In the genomic region with DNA sequence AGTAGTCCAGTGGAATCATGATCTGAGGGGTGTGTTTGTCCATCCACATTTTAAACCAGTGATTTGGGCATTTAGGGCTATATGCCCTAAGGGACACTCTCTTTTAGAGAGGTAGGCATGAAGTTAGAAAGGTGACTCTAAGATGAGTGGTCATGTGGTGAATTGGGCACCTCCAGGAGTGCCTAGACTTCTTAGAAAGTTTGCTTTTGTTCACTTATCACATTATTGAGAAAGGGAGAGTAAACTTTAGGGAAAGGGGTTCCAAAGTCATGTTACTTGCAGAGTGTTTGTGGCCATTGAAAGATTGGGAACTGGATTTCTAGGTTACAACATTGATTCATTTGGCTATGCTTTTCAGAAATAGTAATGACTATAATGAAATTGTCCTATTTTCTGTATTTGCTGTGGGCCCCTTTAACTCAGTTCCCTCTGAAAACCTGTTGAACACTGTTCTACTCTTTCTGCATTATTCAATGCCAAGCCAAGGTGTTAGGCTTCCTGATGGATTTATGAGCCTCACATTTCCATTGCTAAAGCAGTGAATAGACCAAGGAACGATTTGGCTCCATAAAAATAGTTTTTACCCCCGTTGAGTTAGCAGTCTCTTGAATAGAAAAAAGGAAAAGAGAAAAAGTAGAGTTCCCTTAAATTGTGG, we compare ENCODE assay signal across 15 cellular contexts.
DNase-seq lines count a peak whose midpoint lies in the region; ATAC-seq, FAIRE-seq and TF ChIP-seq lines count a peak whose summit lies in the region.
"Had no signal": no experiment of that assay in that cellular context is flagged by ENCODE, and none has a peak within 500 bp of the region (broad histone marks: within the 10 kb centered on the region; RNA-seq: fewer than 3 reads in every experiment).

No MANE protein-coding gene starts in this region.

- peaks cover 48 to 52% of the 10 kb centered on the region in 2 experiments for H3K4me1 Mint-ChIP-seq in H9

- no peak overlapping the region for H2AK5ac ChIP-seq in H9 (ENCODE audit: insufficient read length, low read length)
- H2AK5ac ChIP-seq in mesenchymal stem cell (ENCODE audit: low read length, severe bottlenecking): no peak overlapping the region

- H3K27ac ChIP-seq in H9 (ENCODE audit: insufficient read length, low read depth, low read length) (no peak overlapping the region), OCI-LY3 (ENCODE audit: low read length) (no peak overlapping the region), kidney (ENCODE audit: low read depth in 2 of 2, low read length in 2 of 2) (peak overlapping the region; percentile 55 to 61), parathyroid adenoma (peak overlapping the region; percentile 5), mesenchymal stem cell (ENCODE audit: low read length, poor library complexity, severe bottlenecking) (no peak overlapping the region)
- H3K27ac ChIP-seq: C4-2B had no signal

- ATAC-seq in GM18498 (IDR thresholded peaks at IDR 0.05; ENCODE audit: unreplicated experiment): no peak
- ATAC-seq: HCT116 had no signal

- no peak overlapping the region for H2BK20ac ChIP-seq in H9 (ENCODE audit: low read depth, low read length, poor library complexity, severe bottlenecking)

- H3K36me3 Mint-ChIP-seq in H9 (ENCODE audit: insufficient read depth in 1 of 3, low read depth in 3 of 3): peaks cover 0 to 3% (median 2%) of the 10 kb centered on the region in 3 experiments; a peak in 2 of 7 replicates

- no peak overlapping the region for H3K56ac ChIP-seq in H9 (ENCODE audit: insufficient read length, low read depth, low read length)

- H3K4me1 ChIP-seq in H9 (ENCODE audit: insufficient read depth, low read length) (peaks cover 9% of the 10 kb centered on the region; the same call in 1 of the 2 replicates), OCI-LY3 (ENCODE audit: low read length) (peaks cover 62% of the 10 kb centered on the region), kidney (ENCODE audit: control insufficient read depth in 1 of 2, insufficient read depth in 1 of 2, low read depth in 1 of 2, low read length in 2 of 2) (peaks cover 18 to 30% of the 10 kb centered on the region in 2 donors), parathyroid adenoma (peaks cover 26% of the 10 kb centered on the region), mesenchymal stem cell (ENCODE audit: control insufficient read depth, insufficient read depth, low read depth, low read length) (peaks cover 4% of the 10 kb centered on the region)

- H2BK12ac ChIP-seq in H9 (ENCODE audit: insufficient read length, low read depth, low read length) (no peak overlapping the region), mesenchymal stem cell (ENCODE audit: low read length in 2 of 2) (no peak overlapping the region)

- no peak overlapping the region for H3T11ph ChIP-seq in H9 (ENCODE audit: low read length)

- no peaks in the 10 kb centered on the region for H3K27me3 Mint-ChIP-seq in H9 (ENCODE audit: low read depth)

- H2BK15ac ChIP-seq in H9 (ENCODE audit: low read depth, low read length) (no peak overlapping the region), mesenchymal stem cell (ENCODE audit: low read depth, poor library complexity, severe bottlenecking) (no peak overlapping the region)

- no peaks in the 10 kb centered on the region for H3K9me3 Mint-ChIP-seq in H9

- no peak overlapping the region for H2BK5ac ChIP-seq in H9 (ENCODE audit: insufficient read length, low read length)
- no peak overlapping the region for H2BK5ac ChIP-seq in mesenchymal stem cell (ENCODE audit: low read depth, low read length, poor library complexity, severe bottlenecking)

- H3K9ac ChIP-seq in H9 (ENCODE audit: extremely low read depth, insufficient read length, low read length): no peak overlapping the region
- H3K9ac ChIP-seq in OCI-LY3 (ENCODE audit: low read length): no peak overlapping the region
- no peak overlapping the region for H3K9ac ChIP-seq in kidney (ENCODE audit: low read length in 2 of 2)
- H3K9ac ChIP-seq in parathyroid adenoma: no peak overlapping the region
- H3K9ac ChIP-seq in mesenchymal stem cell (ENCODE audit: low read length): no peak overlapping the region

- H3K79me2 ChIP-seq in H9 (ENCODE audit: insufficient read depth, low read length) (peaks cover 29% of the 10 kb centered on the region; the same call in 1 of the 2 replicates), OCI-LY3 (ENCODE audit: low read length) (peaks cover 26% of the 10 kb centered on the region), parathyroid adenoma (peaks cover 26% of the 10 kb centered on the region)

- H3K4me3 ChIP-seq in OCI-LY3 (ENCODE audit: low read length): no peak overlapping the region
- peak overlapping the region in 1 of 2 donors; percentile 3 for H3K4me3 ChIP-seq in kidney (ENCODE audit: low read length in 2 of 2)
- H3K4me3 ChIP-seq in parathyroid adenoma (ENCODE audit: low read depth, low read length): no peak overlapping the region
- no peak overlapping the region for H3K4me3 ChIP-seq in mesenchymal stem cell (ENCODE audit: insufficient read depth in 1 of 2, low read depth in 1 of 2, low read length in 2 of 2)

- no peaks in the 10 kb centered on the region for H3K23me2 ChIP-seq in H9 (ENCODE audit: insufficient read length, low read depth, low read length, poor library complexity, severe bottlenecking)

- DNase-seq in H9 (no peak), kidney (no peak), mesenchymal stem cell (no peak), cortex of kidney (lab: John Stamatoyannopoulos, UW) (no peak), GM19239 (ENCODE audit: insufficient read length, low spot score) (no peak)
- DNase-seq: EL; NCI-H187; NK-92 treated with Interleukin-12 subunit alpha and Interleukin-12 subunit beta, amount 100 ng/mL, for 24 hours; OCI-M1; SIG-M5 had no signal

- H4K8ac ChIP-seq in H9 (replicated peaks; ENCODE audit: insufficient read length, low read depth, low read length) (no peak overlapping the region), mesenchymal stem cell (ENCODE audit: low read length) (no peak overlapping the region)

- H4K91ac ChIP-seq in H9 (ENCODE audit: insufficient read length, low read depth, low read length): no peak overlapping the region
- H4K91ac ChIP-seq in mesenchymal stem cell (ENCODE audit: low read length): no peak overlapping the region

- H2BK120ac ChIP-seq in H9 (ENCODE audit: low read depth, low read length, poor library complexity, severe bottlenecking) (no peak overlapping the region), mesenchymal stem cell (ENCODE audit: low read depth, low read length) (no peak overlapping the region)

- H3K9me3 ChIP-seq in H9 (ENCODE audit: control insufficient read depth, low read depth, low read length) (no peaks in the 10 kb centered on the region), OCI-LY3 (ENCODE audit: insufficient read depth, low read length) (no peaks in the 10 kb centered on the region), kidney (ENCODE audit: control insufficient read depth in 1 of 2, low read length in 2 of 2) (no peaks in the 10 kb centered on the region), parathyroid adenoma (ENCODE audit: control insufficient read depth, low read length) (no peaks in the 10 kb centered on the region), mesenchymal stem cell (ENCODE audit: control insufficient read depth, low read length) (no peaks in the 10 kb centered on the region)

- no peak for TF ChIP-seq CTCF in H9 (conservative IDR thresholded peaks at IDR 0.05)
- TF ChIP-seq CTCF in OCI-LY3 (IDR thresholded peaks at IDR 0.05; ENCODE audit: low read depth, low read length): no peak
- no peak for TF ChIP-seq CTCF in kidney (IDR thresholded peaks at IDR 0.05; ENCODE audit: borderline replicate concordance, extremely low read depth, insufficient read depth)
- TF ChIP-seq CTCF in parathyroid adenoma (IDR thresholded peaks at IDR 0.05): no peak

- H4K20me1 ChIP-seq in H9 (ENCODE audit: control insufficient read depth, insufficient read depth, insufficient read length): no peaks in the 10 kb centered on the region
- H4K20me1 ChIP-seq in OCI-LY3 (ENCODE audit: insufficient read depth, low read length): no peaks in the 10 kb centered on the region

- peak overlapping the region in 2 of 3 experiments; percentile 76 to 88; a peak in 5 of 7 replicates for H3K27ac Mint-ChIP-seq in H9

- H3K36me3 ChIP-seq in OCI-LY3 (replicated peaks; ENCODE audit: low read depth, low read length) (no peaks in the 10 kb centered on the region), kidney (ENCODE audit: control insufficient read depth in 1 of 2, insufficient read depth in 2 of 2, low read length in 2 of 2) (no peaks in the 10 kb centered on the region), parathyroid adenoma (ENCODE audit: control insufficient read depth, insufficient read depth, low read length) (no peaks in the 10 kb centered on the region), mesenchymal stem cell (ENCODE audit: control insufficient read depth in 1 of 2, insufficient read depth in 2 of 2, low read depth in 1 of 2, low read length in 2 of 2) (no peaks in the 10 kb centered on the region)

- H3K18ac ChIP-seq in H9 (ENCODE audit: insufficient read length, low read depth, low read length): no peak overlapping the region
- H3K18ac ChIP-seq in mesenchymal stem cell (ENCODE audit: low read depth in 1 of 2, low read length in 2 of 2): no peak overlapping the region

- H3K79me1 ChIP-seq in H9 (ENCODE audit: insufficient read depth, low read depth, low read length, poor library complexity, severe bottlenecking) (peaks cover 3% of the 10 kb centered on the region), mesenchymal stem cell (replicated peaks; ENCODE audit: low read length, poor library complexity, severe bottlenecking) (peaks cover 15% of the 10 kb centered on the region)

- H3K4ac ChIP-seq in H9 (ENCODE audit: low read depth, low read length) (no peak overlapping the region), mesenchymal stem cell (ENCODE audit: low read depth in 1 of 2, low read length in 2 of 2) (no peak overlapping the region)

- H3K27me3 ChIP-seq in H9 (ENCODE audit: insufficient read depth, low read length): no peaks in the 10 kb centered on the region
- H3K27me3 ChIP-seq in OCI-LY3 (ENCODE audit: low read depth, low read length): no peaks in the 10 kb centered on the region
- H3K27me3 ChIP-seq in parathyroid adenoma (ENCODE audit: control insufficient read depth, insufficient read depth, low read length): no peaks in the 10 kb centered on the region
- H3K27me3 ChIP-seq in mesenchymal stem cell (ENCODE audit: control insufficient read depth in 1 of 2, insufficient read depth in 1 of 2, low read length in 2 of 2): no peaks in the 10 kb centered on the region

- H4K5ac ChIP-seq in H9 (ENCODE audit: insufficient read length, low read depth, low read length): no peak overlapping the region

- H3K4me2 ChIP-seq in H9 (ENCODE audit: insufficient read depth, insufficient read length, low read length) (no peak overlapping the region), OCI-LY3 (ENCODE audit: low read length) (peak overlapping the region; percentile 40; the same call in 1 of the 2 replicates), parathyroid adenoma (ENCODE audit: low read length) (peak overlapping the region; percentile 1), mesenchymal stem cell (ENCODE audit: low read length, poor library complexity, severe bottlenecking) (no peak overlapping the region)

- no CpG with 5 or more reads among the region's 2 CpGs for WGBS in H9 (ENCODE audit: extremely low coverage, insufficient read length, low lambda C conversion rate)
- WGBS in mesenchymal stem cell: 68% methylated on average over 2 of the region's 2 CpGs

- FAIRE-seq in kidney (lab: Jason Lieb, UNC): no peak
- no peak for FAIRE-seq in GM19239 (lab: Jason Lieb, UNC)

- intact Hi-C loops in kidney (cut with DNase I): no loop called here

- H3K4me3 Mint-ChIP-seq in H9: no peak overlapping the region

- H2AFZ ChIP-seq in H9 (ENCODE audit: low read length): no peak overlapping the region
- no peak overlapping the region for H2AFZ ChIP-seq in OCI-LY3 (ENCODE audit: low read depth, low read length)
- H2AFZ ChIP-seq in parathyroid adenoma: no peak overlapping the region
- no peak overlapping the region for H2AFZ ChIP-seq in mesenchymal stem cell (ENCODE audit: low read depth, low read length)

- H3K14ac ChIP-seq in H9 (ENCODE audit: insufficient read depth, low read length): no peak overlapping the region
- no peak overlapping the region for H3K14ac ChIP-seq in mesenchymal stem cell (ENCODE audit: low read length in 2 of 2)

- H3K23ac ChIP-seq in H9 (ENCODE audit: insufficient read length, low read depth, low read length) (no peak overlapping the region), mesenchymal stem cell (ENCODE audit: low read length in 2 of 2) (no peak overlapping the region)

Comparison
In these comparisons a context has a peak if more than half of its experiments do, and no peak if none do; other contexts are left out.
1. H3K27ac ChIP-seq: peak in kidney (2 of 2) and parathyroid adenoma (single experiment); none in H9 (single experiment), OCI-LY3 (single experiment) and mesenchymal stem cell (single experiment).
2. H3K4me2 ChIP-seq: peak in OCI-LY3 (single experiment) and parathyroid adenoma (single experiment); none in H9 (single experiment) and mesenchymal stem cell (single experiment).